6 cellular contexts compared by ENCODE assay signal in genomic region chr5:40338469-40338868, GRCh38.
DNase-seq lines count a peak whose midpoint lies in the region; ATAC-seq and TF ChIP-seq lines count a peak whose summit lies in the region.
"Not testable (repeated sequence)": the region's sequence is repeated elsewhere in the genome, so short reads cannot be mapped to it uniquely, and the experiment has no call there.

No MANE protein-coding gene starts in this region.

- H3K27me3 Mint-ChIP-seq in activated CD4-positive, alpha-beta T cell treated with anti-CD3 and anti-CD28 coated beads for 36 hours; activated CD8-positive, alpha-beta T cell treated with anti-CD3 and anti-CD28 coated beads for 36 hours; activated T-helper 1 cell treated with anti-CD3 and anti-CD28 coated beads, Interleukin-12 subunit alpha, Interleukin-12 subunit beta, Interleukin-2, Interleukin-4 antibody, amounts not matched to agents 30 ng/mL and 10 ng/mL and 1 ng/mL, durations not matched to agents 14 hours and 24 hours and 36 hours (ENCODE audit: insufficient read depth); activated naive CD8-positive, alpha-beta T cell treated with anti-CD3 and anti-CD28 coated beads, Interleukin-2, amount 50 U/mL, for 24 hours; natural killer cell treated with Interleukin-12 subunit alpha and Interleukin-12 subunit beta and Interleukin-15 and Interleukin-18, amount 100 ng/mL, for 72 hours: not testable (repeated sequence)

- in situ Hi-C loops in KBM-7 (cut with MboI; ENCODE audit: low pct_unique_long_range_greater_than_20kb, low sequenced_read_pairs): not testable (repeated sequence)

- peaks cover 39% of the 10 kb centered on the region for H3K4me1 Mint-ChIP-seq in activated CD4-positive, alpha-beta T cell treated with anti-CD3 and anti-CD28 coated beads for 36 hours
- peaks cover 21% of the 10 kb centered on the region for H3K4me1 Mint-ChIP-seq in activated CD8-positive, alpha-beta T cell treated with anti-CD3 and anti-CD28 coated beads for 36 hours (ENCODE audit: low read depth)
- peaks cover 37% of the 10 kb centered on the region for H3K4me1 Mint-ChIP-seq in activated T-helper 1 cell treated with anti-CD3 and anti-CD28 coated beads, Interleukin-12 subunit alpha, Interleukin-12 subunit beta, Interleukin-2, Interleukin-4 antibody, amounts not matched to agents 30 ng/mL and 10 ng/mL and 1 ng/mL, durations not matched to agents 14 hours and 24 hours and 36 hours (ENCODE audit: low read depth)
- H3K4me1 Mint-ChIP-seq in activated naive CD8-positive, alpha-beta T cell treated with anti-CD3 and anti-CD28 coated beads, Interleukin-2, amount 50 U/mL, for 24 hours: peaks cover 33% of the 10 kb centered on the region
- peaks cover 60% of the 10 kb centered on the region in 2 donors for H3K4me1 Mint-ChIP-seq in natural killer cell treated with Interleukin-12 subunit alpha and Interleukin-12 subunit beta and Interleukin-15 and Interleukin-18, amount 100 ng/mL, for 72 hours (ENCODE audit: low read depth in 2 of 2)

- H3K36me3 Mint-ChIP-seq in activated CD4-positive, alpha-beta T cell treated with anti-CD3 and anti-CD28 coated beads for 36 hours (ENCODE audit: low read depth); activated CD8-positive, alpha-beta T cell treated with anti-CD3 and anti-CD28 coated beads for 36 hours (ENCODE audit: low read depth); activated naive CD8-positive, alpha-beta T cell treated with anti-CD3 and anti-CD28 coated beads, Interleukin-2, amount 50 U/mL, for 24 hours (ENCODE audit: low read depth): not testable (repeated sequence)
- peaks cover 25% of the 10 kb centered on the region for H3K36me3 Mint-ChIP-seq in activated T-helper 1 cell treated with anti-CD3 and anti-CD28 coated beads, Interleukin-12 subunit alpha, Interleukin-12 subunit beta, Interleukin-2, Interleukin-4 antibody, amounts not matched to agents 30 ng/mL and 10 ng/mL and 1 ng/mL, durations not matched to agents 14 hours and 24 hours and 36 hours (ENCODE audit: low read depth)
- peaks cover 56% of the 10 kb centered on the region for H3K36me3 Mint-ChIP-seq in natural killer cell treated with Interleukin-12 subunit alpha and Interleukin-12 subunit beta and Interleukin-15 and Interleukin-18, amount 100 ng/mL, for 72 hours

- POLR2A ChIA-PET in activated CD4-positive, alpha-beta T cell treated with anti-CD3 and anti-CD28 coated beads for 36 hours (lab: Charles Lee); activated CD8-positive, alpha-beta T cell treated with anti-CD3 and anti-CD28 coated beads for 36 hours (lab: Charles Lee): not testable (repeated sequence)

- CTCF ChIA-PET in activated CD4-positive, alpha-beta T cell treated with anti-CD3 and anti-CD28 coated beads for 36 hours (lab: Charles Lee): not testable (repeated sequence)
- CTCF ChIA-PET in activated CD8-positive, alpha-beta T cell treated with anti-CD3 and anti-CD28 coated beads for 36 hours (lab: Charles Lee): interaction anchor here (1.3 kb wide), 1 partner anchor 115 kb away, joined by 3 read pairs; no protein-coding TSS in a partner anchor

- not testable (repeated sequence) for H3K4me3 Mint-ChIP-seq in activated CD4-positive, alpha-beta T cell treated with anti-CD3 and anti-CD28 coated beads for 36 hours; activated CD8-positive, alpha-beta T cell treated with anti-CD3 and anti-CD28 coated beads for 36 hours; activated naive CD8-positive, alpha-beta T cell treated with anti-CD3 and anti-CD28 coated beads, Interleukin-2, amount 50 U/mL, for 24 hours
- peak overlapping the region; percentile 1 for H3K4me3 Mint-ChIP-seq in activated T-helper 1 cell treated with anti-CD3 and anti-CD28 coated beads, Interleukin-12 subunit alpha, Interleukin-12 subunit beta, Interleukin-2, Interleukin-4 antibody, amounts not matched to agents 30 ng/mL and 10 ng/mL and 1 ng/mL, durations not matched to agents 14 hours and 24 hours and 36 hours
- H3K4me3 Mint-ChIP-seq in natural killer cell treated with Interleukin-12 subunit alpha and Interleukin-12 subunit beta and Interleukin-15 and Interleukin-18, amount 100 ng/mL, for 72 hours: peak overlapping the region; percentile 92

- H3K27ac Mint-ChIP-seq in activated CD4-positive, alpha-beta T cell treated with anti-CD3 and anti-CD28 coated beads for 36 hours: peak overlapping the region; percentile 63
- H3K27ac Mint-ChIP-seq in activated CD8-positive, alpha-beta T cell treated with anti-CD3 and anti-CD28 coated beads for 36 hours: peak overlapping the region; percentile 70
- H3K27ac Mint-ChIP-seq in activated T-helper 1 cell treated with anti-CD3 and anti-CD28 coated beads, Interleukin-12 subunit alpha, Interleukin-12 subunit beta, Interleukin-2, Interleukin-4 antibody, amounts not matched to agents 30 ng/mL and 10 ng/mL and 1 ng/mL, durations not matched to agents 14 hours and 24 hours and 36 hours: peak overlapping the region; percentile 77
- peak overlapping the region; percentile 24 for H3K27ac Mint-ChIP-seq in activated naive CD8-positive, alpha-beta T cell treated with anti-CD3 and anti-CD28 coated beads, Interleukin-2, amount 50 U/mL, for 24 hours
- peak overlapping the region; percentile 94 to 98 for H3K27ac Mint-ChIP-seq in natural killer cell treated with Interleukin-12 subunit alpha and Interleukin-12 subunit beta and Interleukin-15 and Interleukin-18, amount 100 ng/mL, for 72 hours

- not testable (repeated sequence) for TF ChIP-seq CTCF in activated CD8-positive, alpha-beta T cell treated with anti-CD3 and anti-CD28 coated beads for 36 hours (IDR thresholded peaks at IDR 0.05)

- ATAC-seq in activated CD4-positive, alpha-beta T cell treated with anti-CD3 and anti-CD28 coated beads for 36 hours; activated CD8-positive, alpha-beta T cell treated with anti-CD3 and anti-CD28 coated beads for 36 hours; activated naive CD8-positive, alpha-beta T cell treated with anti-CD3 and anti-CD28 coated beads, Interleukin-2, amount 50 U/mL, for 24 hours: not testable (repeated sequence)
- peak; percentile 65 to 77 for ATAC-seq in natural killer cell treated with Interleukin-12 subunit alpha and Interleukin-12 subunit beta and Interleukin-15 and Interleukin-18, amount 100 ng/mL, for 72 hours

- H3K9me3 Mint-ChIP-seq in activated CD4-positive, alpha-beta T cell treated with anti-CD3 and anti-CD28 coated beads for 36 hours (ENCODE audit: low read depth): peaks cover 18% of the 10 kb centered on the region
- not testable (repeated sequence) for H3K9me3 Mint-ChIP-seq in activated CD8-positive, alpha-beta T cell treated with anti-CD3 and anti-CD28 coated beads for 36 hours; activated naive CD8-positive, alpha-beta T cell treated with anti-CD3 and anti-CD28 coated beads, Interleukin-2, amount 50 U/mL, for 24 hours
- peaks cover 42% of the 10 kb centered on the region for H3K9me3 Mint-ChIP-seq in activated T-helper 1 cell treated with anti-CD3 and anti-CD28 coated beads, Interleukin-12 subunit alpha, Interleukin-12 subunit beta, Interleukin-2, Interleukin-4 antibody, amounts not matched to agents 30 ng/mL and 10 ng/mL and 1 ng/mL, durations not matched to agents 14 hours and 24 hours and 36 hours
- peaks cover 24% of the 10 kb centered on the region for H3K9me3 Mint-ChIP-seq in natural killer cell treated with Interleukin-12 subunit alpha and Interleukin-12 subunit beta and Interleukin-15 and Interleukin-18, amount 100 ng/mL, for 72 hours

- intact Hi-C loops in activated CD4-positive, alpha-beta T cell treated with anti-CD3 and anti-CD28 coated beads for 36 hours (cut with DNase I, micrococcal nuclease); activated CD8-positive, alpha-beta T cell treated with anti-CD3 and anti-CD28 coated beads for 36 hours (cut with micrococcal nuclease); activated T-helper 1 cell treated with anti-CD3 and anti-CD28 coated beads, Interleukin-12 subunit alpha, Interleukin-12 subunit beta, Interleukin-2, Interleukin-4 antibody, amounts not matched to agents 30 ng/mL and 10 ng/mL and 1 ng/mL, durations not matched to agents 14 hours and 24 hours and 36 hours (cut with micrococcal nuclease): not testable (repeated sequence)

- DNase-seq in KBM-7: peak; percentile 33
- not testable (repeated sequence) for DNase-seq in activated CD4-positive, alpha-beta T cell treated with anti-CD3 and anti-CD28 coated beads for 36 hours; activated CD8-positive, alpha-beta T cell treated with anti-CD3 and anti-CD28 coated beads for 36 hours; activated T-helper 1 cell treated with anti-CD3 and anti-CD28 coated beads, Interleukin-12 subunit alpha, Interleukin-12 subunit beta, Interleukin-2, Interleukin-4 antibody, amounts not matched to agents 30 ng/mL and 10 ng/mL and 1 ng/mL, durations not matched to agents 14 hours and 24 hours and 36 hours (ENCODE audit: low spot score); activated naive CD8-positive, alpha-beta T cell treated with anti-CD3 and anti-CD28 coated beads, Interleukin-2, amount 50 U/mL, for 24 hours; natural killer cell treated with Interleukin-12 subunit alpha and Interleukin-12 subunit beta and Interleukin-15 and Interleukin-18, amount 100 ng/mL, for 72 hours (ENCODE audit: low spot score)

Comparison
In these comparisons a context has a peak if more than half of its experiments do, and no peak if none do; other contexts are left out.
1. H3K27ac Mint-ChIP-seq: peak in every context shown above with its lines; median percentile 96 in natural killer cell treated with Interleukin-12 subunit alpha and Interleukin-12 subunit beta and Interleukin-15 and Interleukin-18, amount 100 ng/mL, for 72 hours; 77 in activated T-helper 1 cell treated with anti-CD3 and anti-CD28 coated beads, Interleukin-12 subunit alpha, Interleukin-12 subunit beta, Interleukin-2, Interleukin-4 antibody, amounts not matched to agents 30 ng/mL and 10 ng/mL and 1 ng/mL, durations not matched to agents 14 hours and 24 hours and 36 hours; 70 in activated CD8-positive, alpha-beta T cell treated with anti-CD3 and anti-CD28 coated beads for 36 hours; 63 in activated CD4-positive, alpha-beta T cell treated with anti-CD3 and anti-CD28 coated beads for 36 hours; 24 in activated naive CD8-positive, alpha-beta T cell treated with anti-CD3 and anti-CD28 coated beads, Interleukin-2, amount 50 U/mL, for 24 hours.